ENCODE assay signal across 12 cellular contexts in the genomic region with DNA sequence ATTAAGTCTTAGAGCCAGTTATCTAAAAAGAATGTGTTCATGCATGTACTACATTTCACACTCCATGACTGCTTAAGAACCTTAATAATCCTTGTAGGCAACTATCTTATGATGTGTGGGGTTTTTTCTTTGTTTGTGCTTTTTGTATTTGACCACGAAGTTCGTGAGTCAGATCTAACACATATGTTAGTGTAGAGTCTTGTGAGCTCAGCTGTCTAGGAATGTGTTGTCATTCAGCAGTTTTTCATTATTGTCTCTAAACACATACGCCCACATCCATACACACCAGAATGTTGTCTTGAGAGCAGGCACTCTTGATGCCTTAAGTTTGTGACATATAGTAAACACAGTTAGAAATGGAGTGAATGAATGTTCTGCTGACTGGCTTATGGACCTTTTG. TPM values are rescaled to one million over a fixed set of nuclear protein-coding genes. Genes with fewer than 3 reads are reported as not detected.
DNase-seq lines count a peak whose midpoint lies in the region; ATAC-seq, FAIRE-seq and TF ChIP-seq lines count a peak whose summit lies in the region.
"Had no signal": no experiment of that assay in that cellular context is flagged by ENCODE, and none has a peak within 500 bp of the region (broad histone marks: within the 10 kb centered on the region; RNA-seq: fewer than 3 reads in every experiment).

No MANE protein-coding gene starts in this region.

- peaks cover 38% of the 10 kb centered on the region for H3K4me1 Mint-ChIP-seq in CD14-positive monocyte

- H3K4me3 ChIP-seq in adipocyte (ENCODE audit: low read length) (no peak overlapping the region), mesenchymal stem cell (ENCODE audit: insufficient read depth in 1 of 2, low read depth in 1 of 2, low read length in 2 of 2) (no peak overlapping the region)
- H3K4me3 ChIP-seq: heart right ventricle, MG63 had no signal

- H3K27me3 ChIP-seq in adipocyte (replicated peaks; ENCODE audit: control insufficient read depth, insufficient read depth, low read length) (no peaks in the 10 kb centered on the region), mesenchymal stem cell (ENCODE audit: control insufficient read depth in 1 of 2, insufficient read depth in 1 of 2, low read length in 2 of 2) (no peaks in the 10 kb centered on the region)
- H3K27me3 ChIP-seq: heart right ventricle, MG63 had no signal

- H3K4me2 ChIP-seq in mesenchymal stem cell (ENCODE audit: low read length, poor library complexity, severe bottlenecking): no peak overlapping the region

- no peak overlapping the region for H3K14ac ChIP-seq in mesenchymal stem cell (ENCODE audit: low read length in 2 of 2)

- no CpG with 5 or more reads among the region's 3 CpGs for WGBS in mesenchymal stem cell

- no peak overlapping the region for H2BK15ac ChIP-seq in mesenchymal stem cell (ENCODE audit: low read depth, poor library complexity, severe bottlenecking)

- no peak overlapping the region for H4K8ac ChIP-seq in mesenchymal stem cell (ENCODE audit: low read length)

- TF ChIP-seq POLR2A in GM12891 (IDR thresholded peaks at IDR 0.05; ENCODE audit: low read depth, low read length): no peak

- peak; percentile 12 for DNase-seq in GM12891 (ENCODE audit: insufficient read length, low spot score)
- peak; percentile 64 for DNase-seq in adipocyte (ENCODE audit: low read depth)
- DNase-seq in mesenchymal stem cell: peak; percentile 84
- no peak for DNase-seq in cortex of kidney (lab: John Stamatoyannopoulos, UW)
- DNase-seq in DMS79 (lab: John Stamatoyannopoulos, UW): no peak
- no peak for DNase-seq in Right ventricle myocardium superior
- no peak for DNase-seq in CD14-positive monocyte (ENCODE audit: low spot score)
- DNase-seq: heart right ventricle, MG63, nucleus accumbens had no signal

- no peak overlapping the region for H3K9ac ChIP-seq in adipocyte (ENCODE audit: low read length)
- H3K9ac ChIP-seq in mesenchymal stem cell (ENCODE audit: low read length): peak overlapping the region; percentile 31

- H3K36me3 ChIP-seq in adipocyte (ENCODE audit: control insufficient read depth, insufficient read depth, low read length, severe bottlenecking) (peaks cover 5% of the 10 kb centered on the region), mesenchymal stem cell (ENCODE audit: control insufficient read depth in 1 of 2, insufficient read depth in 2 of 2, low read depth in 1 of 2, low read length in 2 of 2) (peaks cover 2 to 20% of the 10 kb centered on the region in 2 experiments)

- H2BK120ac ChIP-seq in mesenchymal stem cell (ENCODE audit: low read depth, low read length): no peak overlapping the region

- H2AFZ ChIP-seq in mesenchymal stem cell (ENCODE audit: low read depth, low read length): no peak overlapping the region

- peak; percentile 73 for ATAC-seq in HG02884 (IDR thresholded peaks at IDR 0.05; ENCODE audit: unreplicated experiment)
- no peak for ATAC-seq in Right ventricle myocardium superior (ENCODE audit: poor library complexity)
- ATAC-seq: HCT116, heart right ventricle had no signal

- no peak overlapping the region for H2BK12ac ChIP-seq in mesenchymal stem cell (ENCODE audit: low read length in 2 of 2)

- H3K4me3 Mint-ChIP-seq in CD14-positive monocyte: no peak overlapping the region

- intact Hi-C loops in Right ventricle myocardium superior (cut with DNase I): no loop called here
- intact Hi-C loops in CD14-positive monocyte (cut with micrococcal nuclease): no loop called here

- H3K23ac ChIP-seq in mesenchymal stem cell (ENCODE audit: low read length in 2 of 2): no peak overlapping the region

- H3K9me3 ChIP-seq in adipocyte (ENCODE audit: control insufficient read depth, low read length) (no peaks in the 10 kb centered on the region), mesenchymal stem cell (ENCODE audit: control insufficient read depth, low read length) (no peaks in the 10 kb centered on the region)
- H3K9me3 ChIP-seq: heart right ventricle, MG63 had no signal

- no peak overlapping the region for H3K27ac ChIP-seq in mesenchymal stem cell (ENCODE audit: low read length, poor library complexity, severe bottlenecking)
- H3K27ac ChIP-seq: heart right ventricle had no signal

- no peak overlapping the region for H2BK5ac ChIP-seq in mesenchymal stem cell (ENCODE audit: low read depth, low read length, poor library complexity, severe bottlenecking)

- peaks cover 21 to 32% of the 10 kb centered on the region in 2 donors for H3K36me3 Mint-ChIP-seq in CD14-positive monocyte

- no peak overlapping the region for H3K4ac ChIP-seq in mesenchymal stem cell (ENCODE audit: low read depth in 1 of 2, low read length in 2 of 2)

- H2AK5ac ChIP-seq in mesenchymal stem cell (ENCODE audit: low read length, severe bottlenecking): no peak overlapping the region

- no peak overlapping the region for H3K27ac Mint-ChIP-seq in CD14-positive monocyte

- peaks cover 2 to 9% (median 4%) of the 10 kb centered on the region in 7 donors for H3K9me3 Mint-ChIP-seq in CD14-positive monocyte

- H3K4me1 ChIP-seq in adipocyte (ENCODE audit: control insufficient read depth, insufficient read depth, low read length) (peaks cover 25% of the 10 kb centered on the region), mesenchymal stem cell (ENCODE audit: control insufficient read depth, insufficient read depth, low read depth, low read length) (peaks cover 3% of the 10 kb centered on the region)

- H3K79me1 ChIP-seq in mesenchymal stem cell (replicated peaks; ENCODE audit: low read length, poor library complexity, severe bottlenecking): peaks cover 19% of the 10 kb centered on the region

- peak; percentile 90 for FAIRE-seq in GM12891 (lab: Jason Lieb, UNC)

- TF ChIP-seq CTCF in CD14-positive monocyte (IDR thresholded peaks at IDR 0.05): no peak

- no peaks in the 10 kb centered on the region for H3K27me3 Mint-ChIP-seq in CD14-positive monocyte (ENCODE audit: low read depth in 3 of 3)

- H3K18ac ChIP-seq in mesenchymal stem cell (ENCODE audit: low read depth in 1 of 2, low read length in 2 of 2): no peak overlapping the region

- no peak overlapping the region for H4K91ac ChIP-seq in mesenchymal stem cell (ENCODE audit: low read length)

TF ChIP-seq in GM12891, 5 proteins besides CTCF, POLR2A, EP300 and RAD21:
- TF ChIP-seq POU2F2 (IDR thresholded peaks at IDR 0.05; ENCODE audit: low read depth, low read length) (no peak), SPI1 (IDR thresholded peaks at IDR 0.05; ENCODE audit: low read depth, low read length) (no peak), POLR2AphosphoS5 (IDR thresholded peaks at IDR 0.05; ENCODE audit: low read depth, low read length) (no peak), PAX5 (IDR thresholded peaks at IDR 0.05; ENCODE audit: insufficient read depth, low read length, severe bottlenecking) (no peak), TAF1 (IDR thresholded peaks at IDR 0.05; ENCODE audit: low read depth, low read length) (no peak)

RNA-seq across cellular contexts. Expression of a gene that starts 38.4 kb away (rescaled TPM):
- 40.5 TPM for polyA plus RNA-seq in GM12891 (2012; ENCODE audit: low read depth, missing spikeins)
- 33.1 TPM for polyA plus RNA-seq in mesenchymal stem cell (2013, experiment 1 of 2)
- 34.4 TPM for polyA plus RNA-seq in mesenchymal stem cell (2013, experiment 2 of 2)
- 80.9 TPM for total RNA-seq in Right ventricle myocardium superior
- 10 to 100 TPM; 33.1 to 38.3 TPM for polyA plus RNA-seq in CD14-positive monocyte

Comparison
In these comparisons a context has a peak if more than half of its experiments do, and no peak if none do; other contexts are left out.
1. DNase-seq: peak in GM12891 (single experiment), adipocyte (single experiment) and mesenchymal stem cell (single experiment); none in cortex of kidney (single experiment), DMS79 (single experiment), Right ventricle myocardium superior (single experiment) and CD14-positive monocyte (single experiment).